In the genomic region with DNA sequence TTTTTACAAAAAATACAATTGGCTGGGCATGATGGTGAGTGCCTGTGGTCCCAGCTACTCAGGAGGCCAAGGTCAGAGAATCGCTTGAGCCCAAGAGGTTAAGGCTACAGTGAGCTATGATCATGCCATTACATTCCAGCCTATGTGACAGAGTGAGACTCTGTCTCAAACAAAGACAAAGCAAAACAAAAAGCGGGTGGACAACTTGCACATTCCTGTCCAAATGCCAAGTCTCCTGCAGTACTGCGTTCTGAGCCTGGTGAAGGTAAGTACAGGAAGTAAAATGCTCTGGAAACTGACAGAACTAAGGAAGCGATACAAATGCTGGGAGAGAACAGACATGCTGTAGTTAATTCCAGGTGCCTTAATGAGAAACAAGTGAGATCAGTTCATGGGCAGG, we compare ENCODE assay signal across 2 cellular contexts.
TF ChIP-seq lines count a peak whose summit lies in the region.

No MANE protein-coding gene starts in this region.

TF ChIP-seq in HCT116, 20 proteins besides CTCF, POLR2A, EP300 and RAD21:
- TF ChIP-seq EZH2 (IDR thresholded peaks at IDR 0.05) (no peak), JUND (IDR thresholded peaks at IDR 0.05) (no peak), EGR1 (IDR thresholded peaks at IDR 0.05; ENCODE audit: low read depth) (no peak), ELF1 (IDR thresholded peaks at IDR 0.05; ENCODE audit: borderline replicate concordance, low read depth) (no peak), CEBPB (IDR thresholded peaks at IDR 0.05; ENCODE audit: low read depth) (no peak), SIN3A (IDR thresholded peaks at IDR 0.05; ENCODE audit: low read depth) (no peak), FOSL1 (IDR thresholded peaks at IDR 0.05; ENCODE audit: low read depth) (no peak), ZFX (IDR thresholded peaks at IDR 0.05) (no peak), YY1 (IDR thresholded peaks at IDR 0.05; ENCODE audit: extremely low read depth, insufficient replicate concordance, low read depth, low read length) (no peak), SP1 (IDR thresholded peaks at IDR 0.05; ENCODE audit: low read depth) (no peak), SRF (IDR thresholded peaks at IDR 0.05; ENCODE audit: low read depth) (no peak), EZH2phosphoT487 (IDR thresholded peaks at IDR 0.05; ENCODE audit: borderline replicate concordance) (no peak)
- TF ChIP-seq, protein P1, sequence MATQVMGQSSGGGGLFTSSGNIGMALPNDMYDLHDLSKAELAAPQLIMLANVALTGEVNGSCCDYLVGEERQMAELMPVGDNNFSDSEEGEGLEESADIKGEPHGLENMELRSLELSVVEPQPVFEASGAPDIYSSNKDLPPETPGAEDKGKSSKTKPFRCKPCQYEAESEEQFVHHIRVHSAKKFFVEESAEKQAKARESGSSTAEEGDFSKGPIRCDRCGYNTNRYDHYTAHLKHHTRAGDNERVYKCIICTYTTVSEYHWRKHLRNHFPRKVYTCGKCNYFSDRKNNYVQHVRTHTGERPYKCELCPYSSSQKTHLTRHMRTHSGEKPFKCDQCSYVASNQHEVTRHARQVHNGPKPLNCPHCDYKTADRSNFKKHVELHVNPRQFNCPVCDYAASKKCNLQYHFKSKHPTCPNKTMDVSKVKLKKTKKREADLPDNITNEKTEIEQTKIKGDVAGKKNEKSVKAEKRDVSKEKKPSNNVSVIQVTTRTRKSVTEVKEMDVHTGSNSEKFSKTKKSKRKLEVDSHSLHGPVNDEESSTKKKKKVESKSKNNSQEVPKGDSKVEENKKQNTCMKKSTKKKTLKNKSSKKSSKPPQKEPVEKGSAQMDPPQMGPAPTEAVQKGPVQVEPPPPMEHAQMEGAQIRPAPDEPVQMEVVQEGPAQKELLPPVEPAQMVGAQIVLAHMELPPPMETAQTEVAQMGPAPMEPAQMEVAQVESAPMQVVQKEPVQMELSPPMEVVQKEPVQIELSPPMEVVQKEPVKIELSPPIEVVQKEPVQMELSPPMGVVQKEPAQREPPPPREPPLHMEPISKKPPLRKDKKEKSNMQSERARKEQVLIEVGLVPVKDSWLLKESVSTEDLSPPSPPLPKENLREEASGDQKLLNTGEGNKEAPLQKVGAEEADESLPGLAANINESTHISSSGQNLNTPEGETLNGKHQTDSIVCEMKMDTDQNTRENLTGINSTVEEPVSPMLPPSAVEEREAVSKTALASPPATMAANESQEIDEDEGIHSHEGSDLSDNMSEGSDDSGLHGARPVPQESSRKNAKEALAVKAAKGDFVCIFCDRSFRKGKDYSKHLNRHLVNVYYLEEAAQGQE (IDR thresholded peaks at IDR 0.05; ENCODE audit: low read depth), result no peak
- TF ChIP-seq, protein P2, sequence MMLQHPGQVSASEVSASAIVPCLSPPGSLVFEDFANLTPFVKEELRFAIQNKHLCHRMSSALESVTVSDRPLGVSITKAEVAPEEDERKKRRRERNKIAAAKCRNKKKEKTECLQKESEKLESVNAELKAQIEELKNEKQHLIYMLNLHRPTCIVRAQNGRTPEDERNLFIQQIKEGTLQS (IDR thresholded peaks at IDR 0.05), result no peak

TF ChIP-seq in H1, 55 proteins besides CTCF, POLR2A, EP300 and RAD21:
- TF ChIP-seq POU5F1 (IDR thresholded peaks at IDR 0.05; ENCODE audit: low read depth, low read length) (no peak), POLR2AphosphoS5 (IDR thresholded peaks at IDR 0.05; ENCODE audit: low read depth, low read length) (no peak), CBX5 (IDR thresholded peaks at IDR 0.05; ENCODE audit: low read depth, low read length) (no peak), CTBP2 (IDR thresholded peaks at IDR 0.05; ENCODE audit: borderline replicate concordance, insufficient read depth, insufficient read length, low read length) (no peak), FOSL1 (IDR thresholded peaks at IDR 0.05; ENCODE audit: insufficient read depth, low read depth, low read length) (no peak), EZH2 (IDR thresholded peaks at IDR 0.05; ENCODE audit: low read depth, low read length, severe bottlenecking) (no peak), SIN3A (conservative IDR thresholded peaks at IDR 0.05 in 1 of 2, IDR thresholded peaks at IDR 0.05 in 1 of 2; ENCODE audit: low read depth in 1 of 2, low read length in 2 of 2) (no peak), CREB1 (IDR thresholded peaks at IDR 0.05) (no peak), TAF7 (optimal IDR thresholded peaks at IDR 0.05; ENCODE audit: borderline replicate concordance, low read depth, low read length) (no peak), SIRT6 (IDR thresholded peaks at IDR 0.05; ENCODE audit: low read length) (no peak), HDAC6 (IDR thresholded peaks at IDR 0.05; ENCODE audit: low read depth, low read length) (no peak), CHD1 (IDR thresholded peaks at IDR 0.05; ENCODE audit: low read depth, low read length) (no peak), ZNF274 (IDR thresholded peaks at IDR 0.05; ENCODE audit: borderline replicate concordance, extremely low read depth, low read length) (no peak), JUND (IDR thresholded peaks at IDR 0.05; ENCODE audit: low read length) (no peak), CBX8 (IDR thresholded peaks at IDR 0.05; ENCODE audit: borderline replicate concordance, low read depth, low read length) (no peak), SUZ12 (IDR thresholded peaks at IDR 0.05; ENCODE audit: low read length) (no peak), KDM4A (IDR thresholded peaks at IDR 0.05; ENCODE audit: low read depth, low read length, severe bottlenecking) (no peak)
TF ChIP-seq in H1: peak in this region for 0.
